In the genomic region with DNA sequence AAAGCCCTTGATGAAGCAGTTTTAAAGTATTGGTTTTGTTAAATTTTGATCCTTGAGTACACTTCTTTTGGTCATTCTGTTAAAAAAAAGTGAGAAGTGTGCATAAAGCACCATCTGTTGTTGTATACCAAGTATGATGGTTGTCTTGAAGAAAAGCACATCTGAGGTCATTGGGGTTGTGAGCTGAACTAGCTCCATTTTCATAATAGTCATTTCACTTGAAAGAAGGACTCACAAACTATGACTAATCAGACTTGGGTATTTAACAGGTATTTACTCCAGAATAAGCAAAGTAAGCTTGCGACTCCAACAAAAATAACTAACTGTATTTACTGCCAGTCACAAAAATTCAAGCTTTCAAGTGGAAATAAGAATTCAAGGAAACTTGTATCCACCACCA, we compare ENCODE assay signal across 1 cellular context.
TF ChIP-seq lines count a peak whose summit lies in the region.

No MANE protein-coding gene starts in this region.

TF ChIP-seq in WTC11, 78 proteins besides CTCF, POLR2A, EP300 and RAD21 (continued from another document):
- TF ChIP-seq NR1H2 (CRISPR knock-in tag; IDR thresholded peaks at IDR 0.05) (no peak), ZNF232 (CRISPR knock-in tag; IDR thresholded peaks at IDR 0.05) (no peak), ZBTB21 (CRISPR knock-in tag; IDR thresholded peaks at IDR 0.05; ENCODE audit: borderline replicate concordance) (no peak), EMX1 (CRISPR knock-in tag; IDR thresholded peaks at IDR 0.05) (no peak), GRHL2 (CRISPR knock-in tag; IDR thresholded peaks at IDR 0.05; ENCODE audit: insufficient replicate concordance, severe bottlenecking) (no peak), CBFB (CRISPR knock-in tag; IDR thresholded peaks at IDR 0.05; ENCODE audit: low read depth) (no peak), SP1 (CRISPR knock-in tag; conservative IDR thresholded peaks at IDR 0.05) (no peak), FOXP1 (CRISPR knock-in tag; IDR thresholded peaks at IDR 0.05; ENCODE audit: borderline replicate concordance) (no peak)
- TF ChIP-seq, protein P1, sequence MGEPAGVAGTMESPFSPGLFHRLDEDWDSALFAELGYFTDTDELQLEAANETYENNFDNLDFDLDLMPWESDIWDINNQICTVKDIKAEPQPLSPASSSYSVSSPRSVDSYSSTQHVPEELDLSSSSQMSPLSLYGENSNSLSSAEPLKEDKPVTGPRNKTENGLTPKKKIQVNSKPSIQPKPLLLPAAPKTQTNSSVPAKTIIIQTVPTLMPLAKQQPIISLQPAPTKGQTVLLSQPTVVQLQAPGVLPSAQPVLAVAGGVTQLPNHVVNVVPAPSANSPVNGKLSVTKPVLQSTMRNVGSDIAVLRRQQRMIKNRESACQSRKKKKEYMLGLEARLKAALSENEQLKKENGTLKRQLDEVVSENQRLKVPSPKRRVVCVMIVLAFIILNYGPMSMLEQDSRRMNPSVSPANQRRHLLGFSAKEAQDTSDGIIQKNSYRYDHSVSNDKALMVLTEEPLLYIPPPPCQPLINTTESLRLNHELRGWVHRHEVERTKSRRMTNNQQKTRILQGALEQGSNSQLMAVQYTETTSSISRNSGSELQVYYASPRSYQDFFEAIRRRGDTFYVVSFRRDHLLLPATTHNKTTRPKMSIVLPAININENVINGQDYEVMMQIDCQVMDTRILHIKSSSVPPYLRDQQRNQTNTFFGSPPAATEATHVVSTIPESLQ (CRISPR knock-in tag; IDR thresholded peaks at IDR 0.05), result no peak
- TF ChIP-seq, protein P2, sequence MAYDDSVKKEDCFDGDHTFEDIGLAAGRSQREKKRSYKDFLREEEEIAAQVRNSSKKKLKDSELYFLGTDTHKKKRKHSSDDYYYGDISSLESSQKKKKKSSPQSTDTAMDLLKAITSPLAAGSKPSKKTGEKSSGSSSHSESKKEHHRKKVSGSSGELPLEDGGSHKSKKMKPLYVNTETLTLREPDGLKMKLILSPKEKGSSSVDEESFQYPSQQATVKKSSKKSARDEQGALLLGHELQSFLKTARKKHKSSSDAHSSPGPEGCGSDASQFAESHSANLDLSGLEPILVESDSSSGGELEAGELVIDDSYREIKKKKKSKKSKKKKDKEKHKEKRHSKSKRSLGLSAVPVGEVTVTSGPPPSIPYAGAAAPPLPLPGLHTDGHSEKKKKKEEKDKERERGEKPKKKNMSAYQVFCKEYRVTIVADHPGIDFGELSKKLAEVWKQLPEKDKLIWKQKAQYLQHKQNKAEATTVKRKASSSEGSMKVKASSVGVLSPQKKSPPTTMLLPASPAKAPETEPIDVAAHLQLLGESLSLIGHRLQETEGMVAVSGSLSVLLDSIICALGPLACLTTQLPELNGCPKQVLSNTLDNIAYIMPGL (CRISPR knock-in tag; IDR thresholded peaks at IDR 0.05), result no peak
- TF ChIP-seq, protein P3, sequence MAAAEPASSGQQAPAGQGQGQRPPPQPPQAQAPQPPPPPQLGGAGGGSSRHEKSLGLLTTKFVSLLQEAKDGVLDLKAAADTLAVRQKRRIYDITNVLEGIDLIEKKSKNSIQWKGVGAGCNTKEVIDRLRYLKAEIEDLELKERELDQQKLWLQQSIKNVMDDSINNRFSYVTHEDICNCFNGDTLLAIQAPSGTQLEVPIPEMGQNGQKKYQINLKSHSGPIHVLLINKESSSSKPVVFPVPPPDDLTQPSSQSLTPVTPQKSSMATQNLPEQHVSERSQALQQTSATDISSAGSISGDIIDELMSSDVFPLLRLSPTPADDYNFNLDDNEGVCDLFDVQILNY (CRISPR knock-in tag; IDR thresholded peaks at IDR 0.05), result no peak
- TF ChIP-seq, protein P4, sequence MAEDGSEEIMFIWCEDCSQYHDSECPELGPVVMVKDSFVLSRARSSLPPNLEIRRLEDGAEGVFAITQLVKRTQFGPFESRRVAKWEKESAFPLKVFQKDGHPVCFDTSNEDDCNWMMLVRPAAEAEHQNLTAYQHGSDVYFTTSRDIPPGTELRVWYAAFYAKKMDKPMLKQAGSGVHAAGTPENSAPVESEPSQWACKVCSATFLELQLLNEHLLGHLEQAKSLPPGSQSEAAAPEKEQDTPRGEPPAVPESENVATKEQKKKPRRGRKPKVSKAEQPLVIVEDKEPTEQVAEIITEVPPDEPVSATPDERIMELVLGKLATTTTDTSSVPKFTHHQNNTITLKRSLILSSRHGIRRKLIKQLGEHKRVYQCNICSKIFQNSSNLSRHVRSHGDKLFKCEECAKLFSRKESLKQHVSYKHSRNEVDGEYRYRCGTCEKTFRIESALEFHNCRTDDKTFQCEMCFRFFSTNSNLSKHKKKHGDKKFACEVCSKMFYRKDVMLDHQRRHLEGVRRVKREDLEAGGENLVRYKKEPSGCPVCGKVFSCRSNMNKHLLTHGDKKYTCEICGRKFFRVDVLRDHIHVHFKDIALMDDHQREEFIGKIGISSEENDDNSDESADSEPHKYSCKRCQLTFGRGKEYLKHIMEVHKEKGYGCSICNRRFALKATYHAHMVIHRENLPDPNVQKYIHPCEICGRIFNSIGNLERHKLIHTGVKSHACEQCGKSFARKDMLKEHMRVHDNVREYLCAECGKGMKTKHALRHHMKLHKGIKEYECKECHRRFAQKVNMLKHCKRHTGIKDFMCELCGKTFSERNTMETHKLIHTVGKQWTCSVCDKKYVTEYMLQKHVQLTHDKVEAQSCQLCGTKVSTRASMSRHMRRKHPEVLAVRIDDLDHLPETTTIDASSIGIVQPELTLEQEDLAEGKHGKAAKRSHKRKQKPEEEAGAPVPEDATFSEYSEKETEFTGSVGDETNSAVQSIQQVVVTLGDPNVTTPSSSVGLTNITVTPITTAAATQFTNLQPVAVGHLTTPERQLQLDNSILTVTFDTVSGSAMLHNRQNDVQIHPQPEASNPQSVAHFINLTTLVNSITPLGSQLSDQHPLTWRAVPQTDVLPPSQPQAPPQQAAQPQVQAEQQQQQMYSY (CRISPR knock-in tag; IDR thresholded peaks at IDR 0.05), result no peak
- TF ChIP-seq, protein P5, sequence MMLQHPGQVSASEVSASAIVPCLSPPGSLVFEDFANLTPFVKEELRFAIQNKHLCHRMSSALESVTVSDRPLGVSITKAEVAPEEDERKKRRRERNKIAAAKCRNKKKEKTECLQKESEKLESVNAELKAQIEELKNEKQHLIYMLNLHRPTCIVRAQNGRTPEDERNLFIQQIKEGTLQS (CRISPR knock-in tag; conservative IDR thresholded peaks at IDR 0.05), result no peak
